Comparison of ENCODE assay signal across 11 cellular contexts in genomic region chr19:48309731-48310130, GRCh38. TPM values are rescaled to one million over a fixed set of nuclear protein-coding genes. Genes with fewer than 3 reads are reported as not detected.
DNase-seq lines count a peak whose midpoint lies in the region; ATAC-seq, FAIRE-seq and TF ChIP-seq lines count a peak whose summit lies in the region.
"Not testable (repeated sequence)": the region's sequence is repeated elsewhere in the genome, so short reads cannot be mapped to it uniquely, and the experiment has no call there.
"Had no signal": no experiment of that assay in that cellular context is flagged by ENCODE, and none has a peak within 500 bp of the region (broad histone marks: within the 10 kb centered on the region; RNA-seq: fewer than 3 reads in every experiment).

No MANE protein-coding gene starts in this region.

- in situ Hi-C loops in gastrocnemius medialis (cut with MboI; ENCODE audit: low sequenced_read_pairs in 4 of 4): loop anchor here in 2 of 4 donors (25.0 kb wide), 1 partner anchor 278 kb away; no protein-coding TSS in a partner anchor

- not testable (repeated sequence) for H3K9ac ChIP-seq in KMS-11; endothelial cell of umbilical vein (replicated peaks; ENCODE audit: extremely low read depth, insufficient read depth, low read length); neural progenitor cell

- intact Hi-C loops in endothelial cell of umbilical vein (cut with micrococcal nuclease): loop anchor here (2.0 kb wide), 2 partner anchors 19 to 43 kb away; no protein-coding TSS in a partner anchor
- intact Hi-C loops in left ventricle myocardium inferior (cut with micrococcal nuclease); gastrocnemius medialis (cut with DNase I; ENCODE audit: low total_unique reads); testis (cut with DNase I; ENCODE audit: low total_unique reads): not testable (repeated sequence)

- not testable (repeated sequence) for ATAC-seq in gastrocnemius medialis

- H3K4me2 ChIP-seq in KMS-11; endothelial cell of umbilical vein (ENCODE audit: insufficient read depth, low read length); neural progenitor cell: not testable (repeated sequence)

- peaks cover 11% of the 10 kb centered on the region for H3K27me3 Mint-ChIP-seq in neural progenitor cell (ENCODE audit: insufficient read depth, low read depth)

- CTCF ChIA-PET in endothelial cell of umbilical vein (lab: Charles Lee): interaction anchor here (0.9 to 1.5 kb wide), 6 partner anchors 10 to 43 kb away, joined by 3 to 8 read pairs (median 6); no protein-coding TSS in a partner anchor

- not testable (repeated sequence) for H3K79me2 ChIP-seq in KMS-11 (ENCODE audit: insufficient read depth, low read depth); endothelial cell of umbilical vein (ENCODE audit: control insufficient read depth, insufficient read depth, low read length); neural progenitor cell (ENCODE audit: low read depth)

- BruUV-seq in endothelial cell of umbilical vein (replicated peaks; lab: Mats Ljungman, UMichigan): not testable (repeated sequence)

- H3K36me3 ChIP-seq in KMS-11 (ENCODE audit: insufficient read depth); endothelial cell of umbilical vein (ENCODE audit: control insufficient read depth in 2 of 2, extremely low read depth in 1 of 2, insufficient read depth in 2 of 2, low read length in 2 of 2); cardiac muscle cell; left ventricle myocardium inferior; neural progenitor cell; gastrocnemius medialis; testis (ENCODE audit: low read depth, missing control alignments): not testable (repeated sequence)

- peaks cover 12% of the 10 kb centered on the region for H3K4me1 Mint-ChIP-seq in neural progenitor cell

- H3K27me3 ChIP-seq in KMS-11 (ENCODE audit: insufficient read depth, low read depth): peaks cover 26% of the 10 kb centered on the region
- not testable (repeated sequence) for H3K27me3 ChIP-seq in endothelial cell of umbilical vein (ENCODE audit: control insufficient read depth in 2 of 2, insufficient read depth in 2 of 2, low read length in 2 of 2); cardiac muscle cell; left ventricle myocardium inferior (ENCODE audit: low read depth); neural progenitor cell; gastrocnemius medialis; testis

- not testable (repeated sequence) for H3K4me3 ChIP-seq in KMS-11 (IDR thresholded peaks at IDR 0.05; ENCODE audit: insufficient read depth, low read depth, low read length); endothelial cell of umbilical vein (replicated peaks in 1 of 3; ENCODE audit: insufficient read depth in 1 of 3, low read depth in 1 of 3, low read length in 3 of 3); cardiac muscle cell; left ventricle myocardium inferior; neural progenitor cell; gastrocnemius medialis; testis

- peak; percentile 11 for DNase-seq in endothelial cell of umbilical vein (ENCODE audit: low read depth, low spot score)
- not testable (repeated sequence) for DNase-seq in cardiac muscle cell (ENCODE audit: low read depth in 1 of 2, low spot score in 1 of 2); left ventricle myocardium inferior; neural progenitor cell (ENCODE audit: low spot score); gastrocnemius medialis
- peak; percentile 37 for DNase-seq in testis

- H3K4me1 ChIP-seq in KMS-11 (ENCODE audit: low read depth, poor library complexity, severe bottlenecking) (peaks cover 11% of the 10 kb centered on the region), endothelial cell of umbilical vein (ENCODE audit: control insufficient read depth, extremely low read depth, insufficient read depth, low read length) (peaks cover 20% of the 10 kb centered on the region), left ventricle myocardium inferior (peaks cover 28% of the 10 kb centered on the region), gastrocnemius medialis (peaks cover 10 to 13% of the 10 kb centered on the region in 2 donors), testis (peaks cover 22% of the 10 kb centered on the region)
- H3K4me1 ChIP-seq in cardiac muscle cell (ENCODE audit: low read depth); neural progenitor cell: not testable (repeated sequence)

- H3K27ac ChIP-seq in KMS-11, neural progenitor cell: not testable (repeated sequence)
- H3K27ac ChIP-seq in endothelial cell of umbilical vein (ENCODE audit: insufficient read depth, low read depth, low read length) (peak overlapping the region; percentile 63), cardiac muscle cell (peak overlapping the region; percentile 51), left ventricle myocardium inferior (replicated peaks) (peak overlapping the region; percentile 56), gastrocnemius medialis (peak overlapping the region; percentile 51 to 67 (median 64)), testis (peak overlapping the region; percentile 63 to 85)

- not testable (repeated sequence) for TF ChIP-seq CTCF in KMS-11 (conservative IDR thresholded peaks at IDR 0.05; ENCODE audit: low read depth, low read length); endothelial cell of umbilical vein (IDR thresholded peaks at IDR 0.05; ENCODE audit: extremely low read depth in 1 of 2, insufficient read depth in 1 of 2, low read depth in 1 of 2, low read length in 2 of 2); cardiac muscle cell (IDR thresholded peaks at IDR 0.05; ENCODE audit: low read depth, low read length); left ventricle myocardium inferior (IDR thresholded peaks at IDR 0.05; ENCODE audit: borderline replicate concordance); neural progenitor cell (IDR thresholded peaks at IDR 0.05); gastrocnemius medialis (IDR thresholded peaks at IDR 0.05 in 4 of 5, conservative IDR thresholded peaks at IDR 0.05 in 1 of 5); testis (IDR thresholded peaks at IDR 0.05)

- FAIRE-seq in endothelial cell of umbilical vein (lab: Jason Lieb, UNC): not testable (repeated sequence)

- WGBS in testis, 2 donors: 57 to 63% methylated on average over 5 of the region's 5 CpGs

- H3K36me3 Mint-ChIP-seq in neural progenitor cell: not testable (repeated sequence)

- H3K9me3 Mint-ChIP-seq in neural progenitor cell: not testable (repeated sequence)

- H3K4me3 Mint-ChIP-seq in neural progenitor cell: not testable (repeated sequence)

- POLR2A ChIA-PET in endothelial cell of umbilical vein (lab: Charles Lee): not testable (repeated sequence)

- H3K9me3 ChIP-seq in endothelial cell of umbilical vein (replicated peaks; ENCODE audit: control insufficient read depth, insufficient read depth, low read length); cardiac muscle cell (ENCODE audit: low read depth); left ventricle myocardium inferior (replicated peaks); neural progenitor cell (ENCODE audit: low read depth); gastrocnemius medialis; testis: not testable (repeated sequence)

- not testable (repeated sequence) for H3K9me1 ChIP-seq in endothelial cell of umbilical vein (replicated peaks; ENCODE audit: control insufficient read depth, extremely low read depth, insufficient read depth, low read length)

- peak overlapping the region; percentile 70 for H3K27ac Mint-ChIP-seq in neural progenitor cell

- H3F3A ChIP-seq in neural progenitor cell (ENCODE audit: low read depth): not testable (repeated sequence)

- H2AFZ ChIP-seq in KMS-11 (ENCODE audit: low read depth): peak overlapping the region; percentile 46; the same call in 1 of the 2 replicates
- not testable (repeated sequence) for H2AFZ ChIP-seq in endothelial cell of umbilical vein (ENCODE audit: low read depth, low read length); neural progenitor cell (replicated peaks)

- dilution Hi-C loops in endothelial cell of umbilical vein (cut with MboI; ENCODE audit: extremely low pct_ligation_motif_present, low sequenced_read_pairs): not testable (repeated sequence)

- not testable (repeated sequence) for TF ChIP-seq POLR2A in endothelial cell of umbilical vein (IDR thresholded peaks at IDR 0.05; ENCODE audit: low read depth, low read length); gastrocnemius medialis (IDR thresholded peaks at IDR 0.05); testis (IDR thresholded peaks at IDR 0.05)

- not testable (repeated sequence) for H4K20me1 ChIP-seq in KMS-11 (ENCODE audit: insufficient read depth); endothelial cell of umbilical vein (replicated peaks; ENCODE audit: control insufficient read depth, extremely low read depth, insufficient read depth, low read length); neural progenitor cell (ENCODE audit: low read depth)

RNA-seq across cellular contexts. Expression of gene EMP3, which starts 15.6 kb away (rescaled TPM):
- total RNA-seq in endothelial cell of umbilical vein (107 and 127 TPM in 2 replicates), cardiac muscle cell (32.5 and 39.8 TPM in 2 replicates), left ventricle myocardium inferior (32.1 TPM), neural progenitor cell (ENCODE audit: low replicate concordance) (1.2 and 10.7 TPM in 2 replicates), gastrocnemius medialis (10 to 100 TPM in 2 of 4 donors, 1 to 10 TPM in 2; 3.8 to 15.3 (median 9.4) TPM), testis (10 to 100 TPM; 28.6 to 31.3 TPM)
- polyA plus RNA-seq in endothelial cell of umbilical vein (406 and 565 TPM in 2 replicates), cardiac muscle cell (148 and 160 TPM in 2 replicates), testis (ENCODE audit: insufficient read depth, low read depth, low replicate concordance) (88.3 TPM)
- polyA plus RNA-seq in endothelial cell of umbilical vein (2011; cell fraction: cytosol; rRNA removed): 210 and 239 TPM in 2 replicates
- polyA plus RNA-seq in endothelial cell of umbilical vein (2011; cell fraction: nucleus; rRNA removed): 66.3 and 79.3 TPM in 2 replicates
- 182 and 216 TPM in 2 replicates for polyA plus RNA-seq in endothelial cell of umbilical vein (2012)
- 141 and 170 TPM in 2 replicates for polyA minus RNA-seq in endothelial cell of umbilical vein
- polyA minus RNA-seq in endothelial cell of umbilical vein (2011; cell fraction: cytosol; rRNA and poly(A)+ RNA removed): 101 TPM
- 28.9 and 33.6 TPM in 2 replicates for polyA minus RNA-seq in endothelial cell of umbilical vein (2011; cell fraction: nucleus; rRNA and poly(A)+ RNA removed)
- total RNA-seq: HT-29 had no signal

RNA-seq across cellular contexts. Expression of gene ZNF114, which starts 39.9 kb away (rescaled TPM):
- total RNA-seq in endothelial cell of umbilical vein (0.39 and 1.5 TPM in 2 replicates), cardiac muscle cell (4.0 and 5.9 TPM in 2 replicates), left ventricle myocardium inferior (0.55 TPM), neural progenitor cell (ENCODE audit: low replicate concordance) (5.4 and 6.0 TPM in 2 replicates), gastrocnemius medialis (under 1 TPM in 1 of 4 donors, not detected in 3; 0.36 TPM), testis (1 to 10 TPM; 2.4 to 3.9 TPM)
- polyA plus RNA-seq in endothelial cell of umbilical vein (0.12 and 0.38 TPM in 2 replicates), cardiac muscle cell (4.9 and 6.2 TPM in 2 replicates), testis (ENCODE audit: insufficient read depth, low read depth, low replicate concordance) (0.22 TPM)
- polyA plus RNA-seq in endothelial cell of umbilical vein (2011; cell fraction: cytosol; rRNA removed): 0.44 and 0.68 TPM in 2 replicates
- 0.24 and 0.34 TPM in 2 replicates for polyA plus RNA-seq in endothelial cell of umbilical vein (2011; cell fraction: nucleus; rRNA removed)
- 0.35 and 0.36 TPM in 2 replicates for polyA plus RNA-seq in endothelial cell of umbilical vein (2012)
- 1.1 TPM in 1 of 2 replicates, not detected in the other for polyA minus RNA-seq in endothelial cell of umbilical vein
- 5.5 TPM for polyA minus RNA-seq in endothelial cell of umbilical vein (2011; cell fraction: cytosol; rRNA and poly(A)+ RNA removed)
- 0.48 and 0.96 TPM in 2 replicates for polyA minus RNA-seq in endothelial cell of umbilical vein (2011; cell fraction: nucleus; rRNA and poly(A)+ RNA removed)
- total RNA-seq: HT-29 had no signal
- polyA plus RNA-seq: CD14-positive monocyte; CD4-positive, alpha-beta memory T cell had no signal

RNA-seq across cellular contexts. Expression of gene TMEM143, which starts 54.0 kb away (rescaled TPM):
- 4.6 and 7.3 TPM in 2 replicates for total RNA-seq in endothelial cell of umbilical vein
- 5.4 and 6.2 TPM in 2 replicates for polyA plus RNA-seq in endothelial cell of umbilical vein
- 3.0 and 3.7 TPM in 2 replicates for polyA plus RNA-seq in endothelial cell of umbilical vein (2011; cell fraction: cytosol; rRNA removed)
- 15.8 and 21.1 TPM in 2 replicates for polyA plus RNA-seq in endothelial cell of umbilical vein (2011; cell fraction: nucleus; rRNA removed)
- 2.5 and 4.5 TPM in 2 replicates for polyA plus RNA-seq in endothelial cell of umbilical vein (2012)
- polyA minus RNA-seq in endothelial cell of umbilical vein: 3.7 and 4.2 TPM in 2 replicates
- 10.2 TPM for polyA minus RNA-seq in endothelial cell of umbilical vein (2011; cell fraction: cytosol; rRNA and poly(A)+ RNA removed)
- 3.8 and 3.9 TPM in 2 replicates for polyA minus RNA-seq in endothelial cell of umbilical vein (2011; cell fraction: nucleus; rRNA and poly(A)+ RNA removed)
- 17.9 and 29.8 TPM in 2 replicates for total RNA-seq in cardiac muscle cell
- polyA plus RNA-seq in cardiac muscle cell: 38.5 and 68.5 TPM in 2 replicates
- total RNA-seq in left ventricle myocardium inferior: 108 TPM
- 3.1 and 9.4 TPM in 2 replicates for total RNA-seq in neural progenitor cell (ENCODE audit: low replicate concordance)
- total RNA-seq in gastrocnemius medialis: 10 to 100 TPM; 28.8 to 42.3 (median 40.7) TPM
- total RNA-seq in testis: 10 to 100 TPM; 14.1 to 22.9 TPM
- 5.0 TPM for polyA plus RNA-seq in testis (ENCODE audit: insufficient read depth, low read depth, low replicate concordance)

RNA-seq across cellular contexts. Expression of gene CARD8, which starts 54.0 kb away (rescaled TPM):
- total RNA-seq in endothelial cell of umbilical vein (123 and 156 TPM in 2 replicates), cardiac muscle cell (27.3 and 57.6 TPM in 2 replicates), left ventricle myocardium inferior (33.3 TPM), neural progenitor cell (ENCODE audit: low replicate concordance) (46.6 and 59.7 TPM in 2 replicates), gastrocnemius medialis (10 to 100 TPM; 15.7 to 23.3 (median 20.2) TPM), testis (10 to 100 TPM; 45.4 to 68.4 TPM)
- polyA plus RNA-seq in endothelial cell of umbilical vein (57.3 and 64.6 TPM in 2 replicates), cardiac muscle cell (19.1 and 30.4 TPM in 2 replicates), testis (ENCODE audit: insufficient read depth, low read depth, low replicate concordance) (53.9 TPM)
- polyA plus RNA-seq in endothelial cell of umbilical vein (2011; cell fraction: cytosol; rRNA removed): 53.3 and 56.2 TPM in 2 replicates
- polyA plus RNA-seq in endothelial cell of umbilical vein (2011; cell fraction: nucleus; rRNA removed): 398 and 519 TPM in 2 replicates
- 158 and 170 TPM in 2 replicates for polyA plus RNA-seq in endothelial cell of umbilical vein (2012)
- polyA minus RNA-seq in endothelial cell of umbilical vein: 67.7 and 82.8 TPM in 2 replicates
- polyA minus RNA-seq in endothelial cell of umbilical vein (2011; cell fraction: cytosol; rRNA and poly(A)+ RNA removed): 4.3 TPM
- polyA minus RNA-seq in endothelial cell of umbilical vein (2011; cell fraction: nucleus; rRNA and poly(A)+ RNA removed): 143 and 242 TPM in 2 replicates

RNA-seq across cellular contexts. Expression of gene SYNGR4, which starts 54.4 kb away (rescaled TPM):
- total RNA-seq in endothelial cell of umbilical vein (not detected in 2 replicates), cardiac muscle cell (0.57 TPM in 1 of 2 replicates, not detected in the other), left ventricle myocardium inferior (not detected), neural progenitor cell (ENCODE audit: low replicate concordance) (not detected in 2 replicates), gastrocnemius medialis (not detected), testis (10 to 100 TPM; 21.8 to 26.1 TPM)
- polyA plus RNA-seq in endothelial cell of umbilical vein (not detected in 2 replicates), cardiac muscle cell (not detected in 2 replicates), testis (ENCODE audit: insufficient read depth, low read depth, low replicate concordance) (112 TPM)
- not detected in 2 replicates for polyA plus RNA-seq in endothelial cell of umbilical vein (2011; cell fraction: cytosol; rRNA removed)
- polyA plus RNA-seq in endothelial cell of umbilical vein (2011; cell fraction: nucleus; rRNA removed): not detected in 2 replicates
- not detected in 2 replicates for polyA plus RNA-seq in endothelial cell of umbilical vein (2012)
- not detected in 2 replicates for polyA minus RNA-seq in endothelial cell of umbilical vein
- polyA minus RNA-seq in endothelial cell of umbilical vein (2011; cell fraction: cytosol; rRNA and poly(A)+ RNA removed): not detected
- polyA minus RNA-seq in endothelial cell of umbilical vein (2011; cell fraction: nucleus; rRNA and poly(A)+ RNA removed): not detected in 2 replicates
- total RNA-seq: CD4-positive, alpha-beta memory T cell; GM23338 had no signal
- polyA plus RNA-seq: CD14-positive monocyte; CD4-positive, alpha-beta memory T cell; GM23338 had no signal
